Comparison of ENCODE assay signal across 8 cellular contexts in genomic region chr13:24271611-24272451, GRCh38.
DNase-seq lines count a peak whose midpoint lies in the region; ATAC-seq and TF ChIP-seq lines count a peak whose summit lies in the region.

No MANE protein-coding gene starts in this region.

- peak overlapping the region; percentile 83 for H3K4me3 Mint-ChIP-seq in central memory CD8-positive, alpha-beta T cell

- DNase-seq in Ammon's horn (ENCODE audit: low spot score): peak; percentile 93
- peak in 1 of 2 donors; percentile 71 for DNase-seq in central memory CD8-positive, alpha-beta T cell (ENCODE audit: low spot score in 2 of 2)
- peak; percentile 63 for DNase-seq in left kidney (ENCODE audit: low read depth, low spot score)
- peak; percentile 23 for DNase-seq in stimulated activated CD8-positive, alpha-beta memory T cell treated with anti-CD3 and anti-CD28 coated beads, Interleukin-15, amount 100 ng/mL, for 1 hour (ENCODE audit: low read depth)
- no peak for DNase-seq in NCI-H345 treated with DMSO at 0.1 percent for 48 hours (lab: John Stamatoyannopoulos, UW; ENCODE audit: unreplicated experiment)

- peaks cover 82% of the 10 kb centered on the region for H3K4me1 Mint-ChIP-seq in central memory CD8-positive, alpha-beta T cell

- H3K9me3 Mint-ChIP-seq in central memory CD8-positive, alpha-beta T cell: peaks cover 6% of the 10 kb centered on the region

- peak; percentile 60 for ATAC-seq in GM19395 (IDR thresholded peaks at IDR 0.05; ENCODE audit: unreplicated experiment)
- ATAC-seq in HG03457 (IDR thresholded peaks at IDR 0.05; ENCODE audit: unreplicated experiment): peak; percentile 35
- peak; percentile 82 for ATAC-seq in central memory CD8-positive, alpha-beta T cell (replicated peaks; ENCODE audit: extremely low read depth, poor library complexity, severe bottlenecking)

- peak overlapping the region; percentile 99 for H3K27ac Mint-ChIP-seq in central memory CD8-positive, alpha-beta T cell (ENCODE audit: low read depth)

- H3K36me3 Mint-ChIP-seq in central memory CD8-positive, alpha-beta T cell (ENCODE audit: insufficient read depth): peaks cover 48% of the 10 kb centered on the region

- peak overlapping the region; percentile 39 for H3K4me3 ChIP-seq in WI38 (ENCODE audit: low read depth, low read length)

- no peak for TF ChIP-seq CTCF in WI38 (IDR thresholded peaks at IDR 0.05; ENCODE audit: low read depth, low read length)

- no peaks in the 10 kb centered on the region for H3K27me3 Mint-ChIP-seq in central memory CD8-positive, alpha-beta T cell
